In genomic region chr9:20186231-20186630, GRCh38 we compare ENCODE assay signal across 27 cellular contexts.
"Had no signal": no experiment of that assay in that cellular context is flagged by ENCODE, and none has a peak within 500 bp of the region (broad histone marks: within the 10 kb centered on the region; RNA-seq: fewer than 3 reads in every experiment).

No MANE protein-coding gene starts in this region.

- H3K4me1 ChIP-seq: parathyroid adenoma, psoas muscle, right lobe of liver, sigmoid colon, stomach, thyroid gland, tibial nerve, upper lobe of left lung, vagina had no signal

- H3K27me3 ChIP-seq: neural progenitor cell, ovary, right lobe of liver, sigmoid colon, stomach, thyroid gland, tibial nerve, upper lobe of left lung, vagina had no signal

- H3K36me3 Mint-ChIP-seq: neural progenitor cell; stimulated activated effector memory CD8-positive, alpha-beta T cell treated with anti-CD3 and anti-CD28 coated beads, Interleukin-12 subunit alpha, Interleukin-12 subunit beta, amount 100 ng/mL, for 72 hours had no signal

- H3K27ac ChIP-seq: neural progenitor cell, ovary, parathyroid adenoma, psoas muscle, right lobe of liver, sigmoid colon, stomach, thoracic aorta, thyroid gland, tibial nerve, upper lobe of left lung, vagina had no signal

- DNase-seq: occipital lobe; ovary; posterior cingulate gyrus; psoas muscle; right cardiac atrium; right lobe of liver; sigmoid colon; small intestine; stimulated activated CD4-positive, alpha-beta T cell treated with anti-CD3 and anti-CD28 coated beads, Interleukin-15, amount 100 ng/mL, for 24 hours; stimulated activated CD4-positive, alpha-beta T cell treated with anti-CD3 and anti-CD28 coated beads, Interleukin-2, amount 100 ng/mL, for 24 hours; stimulated activated CD4-positive, alpha-beta T cell treated with anti-CD3 and anti-CD28 coated beads, Interleukin-2, amount 100 ng/mL, for 48 hours; stimulated activated CD4-positive, alpha-beta T cell treated with anti-CD3 and anti-CD28 coated beads, Interleukin-4, amount 100 ng/mL, for 24 hours; stimulated activated naive B cell treated with anti-CD40 and anti-IgM and Interleukin-4, amounts not matched to agents 10 μg/mL and 1 μg/mL and 100 μg/mL, for 72 hours; stimulated activated naive CD4-positive, alpha-beta T cell treated with Interleukin-2 at 50 U/mL for 16 hours; stomach; thyroid gland; trophoblast cell; upper lobe of left lung had no signal

- H3K36me3 ChIP-seq: neural progenitor cell, ovary, right lobe of liver, sigmoid colon, stomach, thoracic aorta, thyroid gland, tibial nerve, upper lobe of left lung, vagina had no signal

- H3K4me3 Mint-ChIP-seq: nephron; neural progenitor cell; stimulated activated effector memory CD8-positive, alpha-beta T cell treated with anti-CD3 and anti-CD28 coated beads, Interleukin-12 subunit alpha, Interleukin-12 subunit beta, amount 100 ng/mL, for 72 hours; stimulated activated naive B cell treated with anti-CD40 and anti-IgM and Interleukin-4, amounts not matched to agents 10 μg/mL and 1 μg/mL and 100 μg/mL, for 72 hours; stimulated activated naive CD8-positive, alpha-beta T cell treated with anti-CD3 and anti-CD28 coated beads, Interleukin-15, Interleukin-2, amounts not matched to agents 100 ng/mL and 50 ng/mL, for 24 hours had no signal

- ATAC-seq: psoas muscle; right cardiac atrium; right lobe of liver; stimulated activated effector memory CD8-positive, alpha-beta T cell treated with anti-CD3 and anti-CD28 coated beads, Interleukin-12 subunit alpha, Interleukin-12 subunit beta, amount 100 ng/mL, for 72 hours; stimulated activated naive B cell treated with anti-CD40 and anti-IgM and Interleukin-4, amounts not matched to agents 10 μg/mL and 1 μg/mL and 100 μg/mL, for 72 hours had no signal

- H3K9me3 ChIP-seq: ovary, psoas muscle, right lobe of liver, sigmoid colon, stomach, thoracic aorta, thyroid gland, tibial nerve, upper lobe of left lung, vagina had no signal

- H3K4me3 ChIP-seq: neural progenitor cell, ovary, psoas muscle, right lobe of liver, sigmoid colon, stomach, thoracic aorta, thyroid gland, tibial nerve, upper lobe of left lung, vagina had no signal

- H3K9me3 Mint-ChIP-seq: stimulated activated effector memory CD8-positive, alpha-beta T cell treated with anti-CD3 and anti-CD28 coated beads, Interleukin-12 subunit alpha, Interleukin-12 subunit beta, amount 100 ng/mL, for 72 hours had no signal

- H3K27me3 Mint-ChIP-seq: progenitor cell of endocrine pancreas; stimulated activated naive B cell treated with anti-CD40 and anti-IgM and Interleukin-4, amounts not matched to agents 10 μg/mL and 1 μg/mL and 100 μg/mL, for 72 hours; stimulated activated naive CD8-positive, alpha-beta T cell treated with anti-CD3 and anti-CD28 coated beads, Interleukin-15, Interleukin-2, amounts not matched to agents 100 ng/mL and 50 ng/mL, for 24 hours had no signal

- H3K4me1 Mint-ChIP-seq: stimulated activated effector memory CD8-positive, alpha-beta T cell treated with anti-CD3 and anti-CD28 coated beads, Interleukin-12 subunit alpha, Interleukin-12 subunit beta, amount 100 ng/mL, for 72 hours had no signal

- H3K27ac Mint-ChIP-seq: nephron; neural progenitor cell; progenitor cell of endocrine pancreas; stimulated activated effector memory CD8-positive, alpha-beta T cell treated with anti-CD3 and anti-CD28 coated beads, Interleukin-12 subunit alpha, Interleukin-12 subunit beta, amount 100 ng/mL, for 72 hours; stimulated activated naive B cell treated with anti-CD40 and anti-IgM and Interleukin-4, amounts not matched to agents 10 μg/mL and 1 μg/mL and 100 μg/mL, for 72 hours; stimulated activated naive CD8-positive, alpha-beta T cell treated with anti-CD3 and anti-CD28 coated beads, Interleukin-15, Interleukin-2, amounts not matched to agents 100 ng/mL and 50 ng/mL, for 24 hours had no signal
